Comparison of ENCODE assay signal across 8 cellular contexts in the genomic region with DNA sequence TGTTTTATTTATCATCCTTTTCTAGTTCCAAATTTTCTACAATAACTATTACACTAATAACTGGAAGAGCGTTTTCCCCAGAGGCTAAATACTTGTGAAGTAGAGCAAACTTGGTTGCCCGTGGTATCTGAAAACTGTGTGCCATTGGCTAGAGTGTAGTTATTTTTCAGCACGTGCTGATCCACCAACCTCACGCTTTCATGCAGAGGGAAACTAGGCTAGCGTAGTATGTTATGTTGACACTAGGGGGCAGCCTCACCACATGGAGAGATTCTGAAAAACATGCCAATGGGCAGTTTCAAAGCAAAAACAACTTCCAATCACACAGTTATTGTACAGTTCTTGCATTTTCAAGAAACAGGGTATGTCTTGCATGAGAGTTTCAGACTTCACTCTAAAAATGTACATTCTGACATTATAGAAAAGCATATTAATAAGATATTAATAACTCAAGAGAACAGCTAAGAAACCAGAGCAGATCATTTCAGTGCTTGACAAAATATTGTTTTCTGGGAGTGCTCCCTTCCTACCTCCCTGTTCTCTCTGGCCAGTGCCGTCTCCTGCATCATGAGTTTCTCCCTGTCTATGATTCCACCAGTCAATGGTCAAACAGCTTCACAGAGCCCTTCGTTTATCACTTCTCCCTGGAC. TPM values are rescaled to one million over a fixed set of nuclear protein-coding genes. Genes with fewer than 3 reads are reported as not detected.
A peak's percentile ranks its signal among the peaks of the same experiment; 100 is the strongest.
DNase-seq lines count a peak whose midpoint lies in the region; ATAC-seq, FAIRE-seq and TF ChIP-seq lines count a peak whose summit lies in the region.

No MANE protein-coding gene starts in this region.

- no peak overlapping the region for H3K4me3 ChIP-seq in A549
- no peak overlapping the region for H3K4me3 ChIP-seq in GM12875 (ENCODE audit: low read depth, low read length)
- H3K4me3 ChIP-seq in prostate gland = no peak overlapping the region

- H3K4me2 ChIP-seq in A549 = no peak overlapping the region

- DNase-seq in A549 (ENCODE audit: low read depth in 1 of 2, low spot score in 1 of 2) = peak; percentile 33 to 60
- DNase-seq in M059J (ENCODE audit: low read depth) = peak; percentile 62
- DNase-seq in SKM-1 treated with dmso at 0.1 percent for 144 hours (lab: John Stamatoyannopoulos, UW; ENCODE audit: unreplicated experiment) = peak; percentile 72
- DNase-seq in activated naive CD4-positive, alpha-beta T cell treated with anti-CD3 and anti-CD28 coated beads, Interleukin-2, amount 50 U/mL, for 72 hours (ENCODE audit: low spot score in 2 of 2) = peak in 1 of 2 donors; percentile 74
- no peak for DNase-seq in Right ventricle myocardium superior
- peak; percentile 70 for DNase-seq in prostate gland (ENCODE audit: low spot score)

- POLR2A ChIA-PET in A549 (lab: Yijun Ruan, JAX) = no interaction called here

- no peak for TF ChIP-seq POLR2A in A549 (IDR thresholded peaks at IDR 0.05; ENCODE audit: low read length)
- TF ChIP-seq POLR2A in prostate gland (IDR thresholded peaks at IDR 0.05) = no peak

- TF ChIP-seq RAD21 in A549 (conservative IDR thresholded peaks at IDR 0.05 in 1 of 2, IDR thresholded peaks at IDR 0.05 in 1 of 2) = peak; percentile 81 to 85

- H3K27ac ChIP-seq in A549 = no peak overlapping the region
- no peak overlapping the region for H3K27ac ChIP-seq in prostate gland

- TF ChIP-seq EP300 in A549 (IDR thresholded peaks at IDR 0.05) = no peak

- H3K9me3 Mint-ChIP-seq in activated naive CD4-positive, alpha-beta T cell treated with anti-CD3 and anti-CD28 coated beads, Interleukin-2, amount 50 U/mL, for 72 hours = no peaks in the 10 kb centered on the region

- ATAC-seq in A549 = peak; percentile 76 to 91
- peak; percentile 61 to 79 for ATAC-seq in activated naive CD4-positive, alpha-beta T cell treated with anti-CD3 and anti-CD28 coated beads, Interleukin-2, amount 50 U/mL, for 72 hours
- ATAC-seq in Right ventricle myocardium superior (ENCODE audit: poor library complexity) = peak; percentile 89
- ATAC-seq in HG02610 (IDR thresholded peaks at IDR 0.05; ENCODE audit: unreplicated experiment) = no peak

- H3K4me1 ChIP-seq in A549 (no peaks in the 10 kb centered on the region), prostate gland (replicated peaks) (no peaks in the 10 kb centered on the region)

- no peaks in the 10 kb centered on the region for H3K36me3 Mint-ChIP-seq in activated naive CD4-positive, alpha-beta T cell treated with anti-CD3 and anti-CD28 coated beads, Interleukin-2, amount 50 U/mL, for 72 hours

- no peaks in the 10 kb centered on the region for H3K27me3 ChIP-seq in prostate gland (replicated peaks; ENCODE audit: insufficient read depth)

- CTCF ChIA-PET in A549 (lab: Yijun Ruan, JAX) = interaction anchor here (0.7 to 5.1 kb wide), 23 partner anchors 11 to 481 kb away, joined by 3 to 32 read pairs (median 4); no protein-coding TSS in a partner anchor

- no peak overlapping the region for H3K27ac Mint-ChIP-seq in activated naive CD4-positive, alpha-beta T cell treated with anti-CD3 and anti-CD28 coated beads, Interleukin-2, amount 50 U/mL, for 72 hours

- H3K36me3 ChIP-seq in prostate gland = no peaks in the 10 kb centered on the region

- WGBS in A549 (ENCODE audit: missing lambda C conversion rate) = 2% methylated on average over 7 of the region's 7 CpGs
- WGBS in prostate gland = 14% methylated on average over 7 of the region's 7 CpGs

- no peaks in the 10 kb centered on the region for H3K9me3 ChIP-seq in A549
- H3K9me3 ChIP-seq in prostate gland = no peaks in the 10 kb centered on the region

- intact Hi-C loops in Right ventricle myocardium superior (cut with DNase I) = loop anchor here (5.0 kb wide), 1 partner anchor 127 kb away; a partner anchor contains a TSS
- intact Hi-C loops in prostate gland (cut with DNase I) = loop anchor here (5.0 kb wide), 1 partner anchor 67 kb away; a partner anchor contains a TSS

- TF ChIP-seq CTCF in A549 (IDR thresholded peaks at IDR 0.05) = peak; percentile 76
- peak; percentile 73; the same call in 1 of the 2 replicates for TF ChIP-seq CTCF in GM12875 (IDR thresholded peaks at IDR 0.05; ENCODE audit: borderline replicate concordance, insufficient read depth, low read depth, low read length)
- TF ChIP-seq CTCF in prostate gland (IDR thresholded peaks at IDR 0.05) = peak; percentile 64 to 87 (median 84)

- FAIRE-seq in A549 (lab: Jason Lieb, UNC) = no peak

TF ChIP-seq in A549, 52 proteins besides CTCF, POLR2A, EP300 and RAD21:
- peak; percentile 59; the same call in 2 of the 3 replicates for TF ChIP-seq SMC3 (IDR thresholded peaks at IDR 0.05)
- 0 out of 2 replicates have a peak, but pooled peaks have one; percentile 37 for TF ChIP-seq MYC (IDR thresholded peaks at IDR 0.05; ENCODE audit: borderline replicate concordance, low read length)
- TF ChIP-seq MAZ (IDR thresholded peaks at IDR 0.05; ENCODE audit: borderline replicate concordance, low read depth, low read length) = no peak

RNA-seq across cellular contexts. Expression of a gene that starts 39.7 kb away (rescaled TPM):
- 0.17 and 0.32 TPM in 2 replicates for polyA plus RNA-seq in A549 (2011; rRNA removed)
- 0.22 and 0.27 TPM in 2 replicates for polyA plus RNA-seq in A549 (2012; cell fraction: cytosol; rRNA removed)
- 0.11 and 0.15 TPM in 2 replicates for polyA plus RNA-seq in A549 (2012; cell fraction: nucleus; rRNA removed)
- 0.18 to 0.24 TPM (median 0.18 TPM) in 3 replicates for polyA plus RNA-seq in A549 (2017; fragmentation: RNase III; extraction: RNeasy Plus Mini Kit Qiagen cat#74134 plus additional on column Dnase treatment)
- polyA minus RNA-seq in A549 (2011; rRNA and poly(A)+ RNA removed) = 0.15 and 0.17 TPM in 2 replicates
- 0.07 TPM in 1 of 2 replicates, not detected in the other for total RNA-seq in M059J (2014; rRNA removed; shearing (Covaris generic))
- not detected for total RNA-seq in activated naive CD4-positive, alpha-beta T cell treated with anti-CD3 and anti-CD28 coated beads, Interleukin-2, amount 50 U/mL, for 72 hours
- total RNA-seq in Right ventricle myocardium superior = not detected
- under 1 TPM in 1 of 2 donors, not detected in 1; 0.28 TPM for total RNA-seq in prostate gland
